11 cellular contexts compared by ENCODE assay signal in genomic region chr20:19993937-19994667, GRCh38. TPM values are rescaled to one million over a fixed set of nuclear protein-coding genes. Genes with fewer than 3 reads are reported as not detected.
DNase-seq lines count a peak whose midpoint lies in the region; ATAC-seq, FAIRE-seq and TF ChIP-seq lines count a peak whose summit lies in the region.
"Had no signal": no experiment of that assay in that cellular context is flagged by ENCODE, and none has a peak within 500 bp of the region (broad histone marks: within the 10 kb centered on the region; RNA-seq: fewer than 3 reads in every experiment).

No MANE protein-coding gene starts in this region.

- H3K4me1 ChIP-seq in SJCRH30 = peaks cover 44% of the 10 kb centered on the region
- peaks cover 33 to 45% (median 42%) of the 10 kb centered on the region in 3 donors for H3K4me1 ChIP-seq in pancreas
- H3K4me1 ChIP-seq in CD8-positive, alpha-beta memory T cell (ENCODE audit: insufficient read depth, low read length) = no peaks in the 10 kb centered on the region

- in situ Hi-C loops in Caki2 (cut with HindIII; ENCODE audit: low pct_unique_long_range_greater_than_20kb, low sequenced_read_pairs) = loop anchor here (25.0 kb wide), 2 partner anchors 107 to 207 kb away; no protein-coding TSS in a partner anchor

- no peaks in the 10 kb centered on the region for H3K9me3 ChIP-seq in SJCRH30 (replicated peaks)
- no peaks in the 10 kb centered on the region for H3K9me3 ChIP-seq in pancreas
- no peaks in the 10 kb centered on the region for H3K9me3 ChIP-seq in CD8-positive, alpha-beta memory T cell (ENCODE audit: low read length)

- H3K27me3 ChIP-seq in SJCRH30 (no peaks in the 10 kb centered on the region), pancreas (no peaks in the 10 kb centered on the region)
- H3K27me3 ChIP-seq in CD8-positive, alpha-beta memory T cell (ENCODE audit: insufficient read depth, low read length, poor library complexity, severe bottlenecking) = no peaks in the 10 kb centered on the region

- H3K27ac ChIP-seq in SJCRH30 = peak overlapping the region; percentile 94
- H3K27ac ChIP-seq in pancreas = peak overlapping the region in 2 of 4 donors; percentile 48 to 60
- H3K27ac ChIP-seq in CD8-positive, alpha-beta memory T cell (ENCODE audit: low read depth, low read length) = no peak overlapping the region

- H3K36me3 ChIP-seq in SJCRH30 (peaks cover 15% of the 10 kb centered on the region), pancreas (peaks cover 0 to 16% (median 0%) of the 10 kb centered on the region in 3 donors)
- no peaks in the 10 kb centered on the region for H3K36me3 ChIP-seq in CD8-positive, alpha-beta memory T cell (ENCODE audit: insufficient read depth, low read length)

- no peak overlapping the region for H3K4me3 Mint-ChIP-seq in CD8-positive, alpha-beta memory T cell
- no peak overlapping the region for H3K4me3 Mint-ChIP-seq in activated CD4-positive, alpha-beta memory T cell treated with anti-CD3 and anti-CD28 coated beads, Interleukin-2, amount 10 ng/mL, durations not matched to agents 7 days and 5 days

- no peaks in the 10 kb centered on the region for H3K9me3 Mint-ChIP-seq in CD8-positive, alpha-beta memory T cell
- H3K9me3 Mint-ChIP-seq in activated CD4-positive, alpha-beta memory T cell treated with anti-CD3 and anti-CD28 coated beads, Interleukin-2, amount 10 ng/mL, durations not matched to agents 7 days and 5 days = no peaks in the 10 kb centered on the region
- H3K9me3 Mint-ChIP-seq: activated naive CD4-positive, alpha-beta T cell treated with anti-CD3 and anti-CD28 coated beads, Interleukin-2, amount 50 U/mL, for 72 hours; neural crest cell had no signal

- ATAC-seq in pancreas = peak in 3 of 4 donors; percentile 21 to 23 (median 22)
- ATAC-seq: activated naive CD4-positive, alpha-beta T cell treated with anti-CD3 and anti-CD28 coated beads, Interleukin-2, amount 50 U/mL, for 72 hours had no signal

- peaks cover 2 to 31% of the 10 kb centered on the region in 2 donors for H3K27me3 Mint-ChIP-seq in CD8-positive, alpha-beta memory T cell
- no peaks in the 10 kb centered on the region for H3K27me3 Mint-ChIP-seq in activated CD4-positive, alpha-beta memory T cell treated with anti-CD3 and anti-CD28 coated beads, Interleukin-2, amount 10 ng/mL, durations not matched to agents 7 days and 5 days

- FAIRE-seq in pancreas (lab: Jason Lieb, UNC) = no peak

- H3K4me3 ChIP-seq in SJCRH30 = peak overlapping the region; percentile 23
- H3K4me3 ChIP-seq in pancreas = no peak overlapping the region
- no peak overlapping the region for H3K4me3 ChIP-seq in CD8-positive, alpha-beta memory T cell (ENCODE audit: low read length)

- H3K27ac Mint-ChIP-seq in CD8-positive, alpha-beta memory T cell = no peak overlapping the region
- no peak overlapping the region for H3K27ac Mint-ChIP-seq in activated CD4-positive, alpha-beta memory T cell treated with anti-CD3 and anti-CD28 coated beads, Interleukin-2, amount 10 ng/mL, durations not matched to agents 7 days and 5 days
- H3K27ac Mint-ChIP-seq: activated naive CD4-positive, alpha-beta T cell treated with anti-CD3 and anti-CD28 coated beads, Interleukin-2, amount 50 U/mL, for 72 hours had no signal

- DNase-seq in Caki2 (ENCODE audit: low read depth) (peak; percentile 57), SJCRH30 (peak; percentile 84 to 92), fibroblast of peridontal ligament (ENCODE audit: extremely low read depth) (peak; percentile 82), pancreas (no peak)
- no peak for DNase-seq in activated CD4-positive, alpha-beta T cell treated with anti-CD3 and anti-CD28 coated beads, Interleukin-2, amount 50 U/mL, for 48 hours
- no peak for DNase-seq in CD8-positive, alpha-beta memory T cell
- no peak for DNase-seq in activated CD4-positive, alpha-beta memory T cell treated with anti-CD3 and anti-CD28 coated beads, Interleukin-2, amount 10 ng/mL, durations not matched to agents 7 days and 5 days
- no peak for DNase-seq in stimulated activated CD4-positive, alpha-beta T cell treated with anti-CD3 and anti-CD28 coated beads, Interleukin-4, amount 100 ng/mL, for 1 hour
- DNase-seq: NCI-H774 had no signal

- no peak for TF ChIP-seq CTCF in pancreas (IDR thresholded peaks at IDR 0.05)

- POLR2A ChIA-PET in CD8-positive, alpha-beta memory T cell (lab: Charles Lee) = no interaction called here
- POLR2A ChIA-PET in activated CD4-positive, alpha-beta memory T cell treated with anti-CD3 and anti-CD28 coated beads, Interleukin-2, amount 10 ng/mL, durations not matched to agents 7 days and 5 days (lab: Charles Lee) = no interaction called here

- H3K4me1 Mint-ChIP-seq in CD8-positive, alpha-beta memory T cell = no peaks in the 10 kb centered on the region
- H3K4me1 Mint-ChIP-seq in activated CD4-positive, alpha-beta memory T cell treated with anti-CD3 and anti-CD28 coated beads, Interleukin-2, amount 10 ng/mL, durations not matched to agents 7 days and 5 days = no peaks in the 10 kb centered on the region

- H3K36me3 Mint-ChIP-seq in CD8-positive, alpha-beta memory T cell = no peaks in the 10 kb centered on the region
- no peaks in the 10 kb centered on the region for H3K36me3 Mint-ChIP-seq in activated CD4-positive, alpha-beta memory T cell treated with anti-CD3 and anti-CD28 coated beads, Interleukin-2, amount 10 ng/mL, durations not matched to agents 7 days and 5 days (ENCODE audit: low read depth)
- H3K36me3 Mint-ChIP-seq: activated naive CD4-positive, alpha-beta T cell treated with anti-CD3 and anti-CD28 coated beads, Interleukin-2, amount 50 U/mL, for 72 hours had no signal

- WGBS in pancreas, 2 donors = 66 to 69% methylated on average over 13 of the region's 13 CpGs

- intact Hi-C loops in pancreas (cut with DNase I) = loop anchor here (5.0 to 10.0 kb wide), 4 partner anchors 89 to 299 kb away; no protein-coding TSS in a partner anchor

- CTCF ChIA-PET in CD8-positive, alpha-beta memory T cell (lab: Charles Lee) = interaction anchor here (1.2 to 1.5 kb wide), 2 partner anchors 77 to 301 kb away, joined by 3 to 4 read pairs; no protein-coding TSS in a partner anchor
- CTCF ChIA-PET in activated CD4-positive, alpha-beta memory T cell treated with anti-CD3 and anti-CD28 coated beads, Interleukin-2, amount 10 ng/mL, durations not matched to agents 7 days and 5 days (lab: Charles Lee) = interaction anchor here (0.6 to 1.6 kb wide), 6 partner anchors 9 to 386 kb away, joined by 3 to 5 read pairs (median 4); no protein-coding TSS in a partner anchor

RNA-seq across cellular contexts. Expression of gene NAA20, which starts 23.1 kb away (rescaled TPM):
- 93.9 and 117 TPM in 2 replicates for total RNA-seq in Caki2 (2014; rRNA removed; shearing (Covaris generic); ENCODE audit: low replicate concordance)
- 63.8 and 71.3 TPM in 2 replicates for total RNA-seq in SJCRH30 (2014; rRNA removed; shearing (Covaris generic))
- 10 to 100 TPM; 28.0 to 46.9 (median 34.5) TPM for total RNA-seq in pancreas
- 100 to 1,000 TPM in 1 of 2 donors, 10 to 100 TPM in 1; 89.6 to 124 TPM for polyA plus RNA-seq in pancreas
- total RNA-seq in CD8-positive, alpha-beta memory T cell = 10 to 100 TPM; 98.8 to 99.6 TPM
- 69.8 TPM for polyA plus RNA-seq in CD8-positive, alpha-beta memory T cell
- 10 to 100 TPM; 53.3 to 53.7 TPM for total RNA-seq in activated CD4-positive, alpha-beta memory T cell treated with anti-CD3 and anti-CD28 coated beads, Interleukin-2, amount 10 ng/mL, durations not matched to agents 7 days and 5 days

RNA-seq across cellular contexts. Expression of gene CRNKL1, which starts 58.2 kb away (rescaled TPM):
- 18.1 and 20.1 TPM in 2 replicates for total RNA-seq in Caki2 (2014; rRNA removed; shearing (Covaris generic); ENCODE audit: low replicate concordance)
- total RNA-seq in SJCRH30 (2014; rRNA removed; shearing (Covaris generic)) = 49.4 and 51.8 TPM in 2 replicates
- total RNA-seq in pancreas = 10 to 100 TPM in 1 of 6 donors, 1 to 10 TPM in 5; 4.4 to 15.5 (median 6.8) TPM
- 10 to 100 TPM in 1 of 2 donors, 1 to 10 TPM in 1; 9.7 to 13.2 TPM for polyA plus RNA-seq in pancreas
- 10 to 100 TPM; 28.6 to 29.4 TPM for total RNA-seq in CD8-positive, alpha-beta memory T cell
- 15.3 TPM for polyA plus RNA-seq in CD8-positive, alpha-beta memory T cell
- 10 to 100 TPM; 20.4 to 21.8 TPM for total RNA-seq in activated CD4-positive, alpha-beta memory T cell treated with anti-CD3 and anti-CD28 coated beads, Interleukin-2, amount 10 ng/mL, durations not matched to agents 7 days and 5 days

RNA-seq across cellular contexts. Expression of gene CFAP61, which starts 58.2 kb away (rescaled TPM):
- 0.07 and 0.14 TPM in 2 replicates for total RNA-seq in Caki2 (2014; rRNA removed; shearing (Covaris generic); ENCODE audit: low replicate concordance)
- 0.23 and 0.40 TPM in 2 replicates for total RNA-seq in SJCRH30 (2014; rRNA removed; shearing (Covaris generic))
- total RNA-seq in pancreas = under 1 TPM; 0.19 to 0.53 (median 0.33) TPM
- polyA plus RNA-seq in pancreas = under 1 TPM; 0.15 to 0.38 TPM
- not detected for total RNA-seq in CD8-positive, alpha-beta memory T cell
- not detected for polyA plus RNA-seq in CD8-positive, alpha-beta memory T cell
- not detected for total RNA-seq in activated CD4-positive, alpha-beta memory T cell treated with anti-CD3 and anti-CD28 coated beads, Interleukin-2, amount 10 ng/mL, durations not matched to agents 7 days and 5 days

Comparison
In these comparisons a context has a peak if more than half of its experiments do, and no peak if none do; other contexts are left out.
1. DNase-seq: peak in Caki2 (single experiment), SJCRH30 (2 of 2) and fibroblast of peridontal ligament (single experiment); none in pancreas (0 of 6), activated CD4-positive, alpha-beta T cell treated with anti-CD3 and anti-CD28 coated beads, Interleukin-2, amount 50 U/mL, for 48 hours (0 of 2), CD8-positive, alpha-beta memory T cell (0 of 5), activated CD4-positive, alpha-beta memory T cell treated with anti-CD3 and anti-CD28 coated beads, Interleukin-2, amount 10 ng/mL, durations not matched to agents 7 days and 5 days (single experiment) and stimulated activated CD4-positive, alpha-beta T cell treated with anti-CD3 and anti-CD28 coated beads, Interleukin-4, amount 100 ng/mL, for 1 hour (single experiment).